Comparison of ENCODE assay signal across 8 cellular contexts in the genomic region with DNA sequence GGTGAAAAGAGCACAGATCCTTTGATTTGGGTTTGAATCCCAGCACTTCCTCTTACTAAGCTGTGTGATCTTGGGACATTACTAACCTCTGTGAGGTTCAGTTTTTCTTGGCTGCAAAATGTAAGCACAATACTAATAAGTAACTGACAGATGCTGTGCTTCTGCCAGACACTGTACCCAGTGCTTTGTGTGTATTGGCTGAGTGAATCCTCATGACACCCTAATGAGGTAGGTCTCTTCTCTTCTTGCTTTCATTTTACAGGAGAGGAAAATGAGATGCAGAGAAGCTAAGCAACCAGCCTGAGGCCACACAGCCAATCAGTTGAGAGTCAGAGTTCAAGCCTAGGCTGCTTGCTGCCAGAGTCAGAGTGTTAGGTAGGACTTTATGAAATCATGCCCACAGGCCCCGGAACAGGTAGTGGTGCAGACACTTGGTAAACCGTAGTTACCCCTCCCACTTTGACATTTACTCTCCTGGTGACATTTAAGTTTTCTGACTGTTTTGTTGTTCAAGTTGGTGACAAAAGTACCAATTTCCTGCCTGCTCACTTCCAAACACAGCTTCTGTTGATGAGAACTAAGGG. TPM values are rescaled to one million over a fixed set of nuclear protein-coding genes. Genes with fewer than 3 reads are reported as not detected.
A peak's percentile ranks its signal among the peaks of the same experiment; 100 is the strongest.
DNase-seq lines count a peak whose midpoint lies in the region; ATAC-seq and TF ChIP-seq lines count a peak whose summit lies in the region.

No MANE protein-coding gene starts in this region.

- H3K27ac Mint-ChIP-seq in CD8-positive, alpha-beta T cell: peak overlapping the region; percentile 93

- H3K9me3 Mint-ChIP-seq in CD8-positive, alpha-beta T cell: no peaks in the 10 kb centered on the region

- H3K27me3 ChIP-seq in CD8-positive, alpha-beta T cell (ENCODE audit: insufficient read depth, low read length): no peaks in the 10 kb centered on the region

- peak overlapping the region; percentile 35 for H3K4me3 Mint-ChIP-seq in CD8-positive, alpha-beta T cell

- no peaks in the 10 kb centered on the region for H3K36me3 ChIP-seq in CD8-positive, alpha-beta T cell (ENCODE audit: insufficient read depth, low read length)

- ATAC-seq in CD8-positive, alpha-beta T cell: peak; percentile 89
- ATAC-seq in GM21529 (IDR thresholded peaks at IDR 0.05; ENCODE audit: unreplicated experiment): peak; percentile 77
- ATAC-seq in left cardiac atrium: peak; percentile 70 to 72

- intact Hi-C loops in CD8-positive, alpha-beta T cell (cut with DNase I, micrococcal nuclease): loop anchor here (1.0 to 5.0 kb wide), 8 partner anchors 12 to 234 kb away; a partner anchor contains a TSS
- intact Hi-C loops in left cardiac atrium (cut with DNase I): no loop called here

- H3K36me3 Mint-ChIP-seq in CD8-positive, alpha-beta T cell: peaks cover 1% of the 10 kb centered on the region

- no peaks in the 10 kb centered on the region for H3K9me3 ChIP-seq in CD8-positive, alpha-beta T cell (ENCODE audit: low read length)

- H3K27ac ChIP-seq in CD8-positive, alpha-beta T cell (ENCODE audit: low read depth, low read length): peak overlapping the region; percentile 62

- H3K4me1 Mint-ChIP-seq in CD8-positive, alpha-beta T cell (ENCODE audit: low read depth): peaks cover 78% of the 10 kb centered on the region

- CTCF ChIA-PET in CD8-positive, alpha-beta T cell (lab: Charles Lee): interaction anchor here (1.1 to 2.5 kb wide), 7 partner anchors 9 to 148 kb away, joined by 3 to 10 read pairs (median 4); no protein-coding TSS in a partner anchor

- H3K4me1 ChIP-seq in CD8-positive, alpha-beta T cell (ENCODE audit: insufficient read depth, low read length): peaks cover 82% of the 10 kb centered on the region

- H3K4me3 ChIP-seq in CD8-positive, alpha-beta T cell (ENCODE audit: low read depth, low read length): peak overlapping the region; percentile 13

- POLR2A ChIA-PET in CD8-positive, alpha-beta T cell (lab: Charles Lee): interaction anchor here (0.8 to 3.9 kb wide), 17 partner anchors 8 to 110 kb away, joined by 3 to 47 read pairs (median 4); no protein-coding TSS in a partner anchor

- H3K27me3 Mint-ChIP-seq in CD8-positive, alpha-beta T cell (ENCODE audit: low read depth): no peaks in the 10 kb centered on the region

- no peak for TF ChIP-seq CTCF in CD8-positive, alpha-beta T cell (IDR thresholded peaks at IDR 0.05)

- DNase-seq in CD8-positive, alpha-beta T cell: peak; percentile 66 to 94 (median 77)
- DNase-seq in NAMALWA (ENCODE audit: low spot score) (peak; percentile 59), left cardiac atrium (no peak), cerebellar cortex (ENCODE audit: low spot score) (no peak), GM19240 (ENCODE audit: insufficient read length, low spot score) (no peak)
- DNase-seq in activated T-cell treated with anti-CD3 and anti-CD28 coated beads, Interleukin-2, amount 50 U/mL, for 48 hours: peak; percentile 79 to 82
- peak; percentile 58 for DNase-seq in stimulated activated CD8-positive, alpha-beta memory T cell treated with anti-CD3 and anti-CD28 coated beads, Interleukin-4, amount 100 ng/mL, for 24 hours (ENCODE audit: low read depth)

RNA-seq across cellular contexts. Expression of a gene that starts 21.2 kb away (rescaled TPM):
- 10 to 100 TPM; 26.9 to 31.4 TPM for total RNA-seq in CD8-positive, alpha-beta T cell
- 1 to 10 TPM; 6.7 TPM for total RNA-seq in left cardiac atrium

Comparison
In these comparisons a context has a peak if more than half of its experiments do, and no peak if none do; other contexts are left out.
1. DNase-seq: peak in CD8-positive, alpha-beta T cell (7 of 7), NAMALWA (single experiment), activated T-cell treated with anti-CD3 and anti-CD28 coated beads, Interleukin-2, amount 50 U/mL, for 48 hours (2 of 2) and stimulated activated CD8-positive, alpha-beta memory T cell treated with anti-CD3 and anti-CD28 coated beads, Interleukin-4, amount 100 ng/mL, for 24 hours (single experiment); none in left cardiac atrium (single experiment), cerebellar cortex (single experiment) and GM19240 (single experiment).
2. intact Hi-C loops: an anchor here in CD8-positive, alpha-beta T cell (1.0 to 5.0 kb wide); none called in left cardiac atrium.
3. Peak in every context shown above with its lines, with median percentiles within 50 percentile points of each other: ATAC-seq.